Comparison of ENCODE assay signal across 14 cellular contexts in genomic region chr12:51441583-51441982, GRCh38. TPM values are rescaled to one million over a fixed set of nuclear protein-coding genes. Genes with fewer than 3 reads are reported as not detected.
DNase-seq lines count a peak whose midpoint lies in the region; TF ChIP-seq lines count a peak whose summit lies in the region.
"Had no signal": no experiment of that assay in that cellular context is flagged by ENCODE, and none has a peak within 500 bp of the region (broad histone marks: within the 10 kb centered on the region; RNA-seq: fewer than 3 reads in every experiment).

No MANE protein-coding gene starts in this region.

- in situ Hi-C loops in SK-MEL-5 (cut with HindIII; ENCODE audit: low pct_unique_long_range_greater_than_20kb, low sequenced_read_pairs): no loop called here

- TF ChIP-seq CTCF in GM10266 (IDR thresholded peaks at IDR 0.05; ENCODE audit: control insufficient read depth, insufficient read depth, low read depth, missing control alignments): no peak

- DNase-seq in EL (peak; percentile 41), SK-MEL-5 (ENCODE audit: low read depth, low spot score) (peak; percentile 27), fibroblast of gingiva (ENCODE audit: low read depth) (peak; percentile 37), renal cortical epithelial cell (ENCODE audit: low read depth) (peak; percentile 85), NCI-H128 (lab: John Stamatoyannopoulos, UW; ENCODE audit: unreplicated experiment) (no peak), GM10266 (ENCODE audit: extremely low spot score) (no peak), germinal center (ENCODE audit: low spot score) (no peak)
- DNase-seq: activated T-cell treated with anti-CD3 and anti-CD28 coated beads, Interleukin-2, amount 50 U/mL, for 72 hours; DMS79 treated with DMSO at 0.1 percent for 48 hours; mesendoderm; NCI-H2171 treated with DMSO at 0.1 percent for 48 hours; PC-3; right lobe of liver; uterus had no signal

RNA-seq across cellular contexts. Expression of gene SLC4A8, which starts 17.0 kb away (rescaled TPM):
- 0.11 TPM in 1 of 2 replicates, not detected in the other for total RNA-seq in SK-MEL-5 (2014; rRNA removed; shearing (Covaris generic))
- polyA plus RNA-seq in SK-MEL-5 (2015; cell fraction: cytosol; rRNA removed): 0.18 TPM in 1 of 2 replicates, not detected in the other
- 0.03 TPM in 1 of 2 replicates, not detected in the other for polyA plus RNA-seq in SK-MEL-5 (2015; cell fraction: nucleus; rRNA removed)
- total RNA-seq in renal cortical epithelial cell: 1.0 and 2.1 TPM in 2 replicates

RNA-seq across cellular contexts. Expression of gene GALNT6, which starts 50.4 kb away (rescaled TPM):
- total RNA-seq in SK-MEL-5 (2014; rRNA removed; shearing (Covaris generic)): 1.3 and 3.7 TPM in 2 replicates
- polyA plus RNA-seq in SK-MEL-5 (2015; cell fraction: cytosol; rRNA removed): 2.5 and 3.5 TPM in 2 replicates
- polyA plus RNA-seq in SK-MEL-5 (2015; cell fraction: nucleus; rRNA removed): 0.44 and 1.7 TPM in 2 replicates
- total RNA-seq in renal cortical epithelial cell: 41.6 and 93.3 TPM in 2 replicates

Comparison
In these comparisons a context has a peak if more than half of its experiments do, and no peak if none do; other contexts are left out.
1. DNase-seq: peak in EL (single experiment), SK-MEL-5 (single experiment), fibroblast of gingiva (single experiment) and renal cortical epithelial cell (single experiment); none in NCI-H128 (single experiment), GM10266 (single experiment) and germinal center (single experiment).